8 cellular contexts compared by ENCODE assay signal in the genomic region with DNA sequence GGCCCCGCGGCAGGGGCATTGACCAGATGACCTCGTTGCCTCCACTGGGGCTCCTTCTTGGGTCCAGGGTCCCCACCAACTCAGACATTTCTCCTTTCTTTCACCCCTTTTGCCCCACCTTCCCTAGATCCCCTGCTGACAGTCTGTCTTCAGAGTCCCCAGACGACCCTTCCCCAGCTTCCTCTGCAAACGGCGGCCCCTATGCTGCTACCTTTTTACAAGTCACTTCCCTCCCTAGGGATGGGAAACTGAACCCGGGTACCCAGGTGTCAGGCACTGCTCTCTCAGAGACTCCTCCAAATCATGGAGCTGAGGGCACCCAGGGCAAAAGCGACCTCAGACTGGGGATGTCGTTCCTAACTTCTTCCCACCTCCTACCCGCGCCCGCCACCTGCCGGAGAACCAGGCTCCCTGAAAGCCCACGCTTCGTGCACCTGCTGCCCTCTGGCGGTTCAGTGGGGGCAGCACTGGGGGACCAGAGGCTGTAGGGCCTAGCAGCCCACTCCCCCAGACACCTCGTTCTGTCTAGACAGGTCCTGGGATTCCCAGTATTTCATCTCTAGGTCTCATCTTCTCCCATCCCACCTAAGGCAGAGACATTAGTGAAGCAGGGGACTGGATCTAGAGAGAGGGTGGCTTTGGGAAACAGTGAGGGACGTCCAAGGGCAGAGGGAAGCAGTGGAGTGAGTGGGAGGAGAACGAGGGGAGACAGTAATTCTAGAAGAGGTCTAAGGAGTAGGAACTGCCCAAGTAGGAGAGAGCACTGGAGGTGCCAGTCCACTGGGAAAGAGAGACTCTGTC.
DNase-seq lines count a peak whose midpoint lies in the region; ATAC-seq and TF ChIP-seq lines count a peak whose summit lies in the region.

No MANE protein-coding gene starts in this region.

- H3K27me3 ChIP-seq in WERI-Rb-1 (ENCODE audit: insufficient read depth, low read depth, severe bottlenecking): no peaks in the 10 kb centered on the region

- H3K4me3 ChIP-seq in WERI-Rb-1 (ENCODE audit: low read depth, low read length) (no peak overlapping the region), skin epidermis (peak overlapping the region in 6 of 7 experiments; percentile 1 to 47 (median 22))

- peaks cover 97% of the 10 kb centered on the region for H3K36me3 ChIP-seq in WERI-Rb-1

- ATAC-seq in HG02763 (IDR thresholded peaks at IDR 0.05; ENCODE audit: unreplicated experiment) (peak; percentile 69), HG03025 (IDR thresholded peaks at IDR 0.05; ENCODE audit: low FRiP score, unreplicated experiment) (no peak)

- in situ Hi-C loops in T47D (cut with HindIII; ENCODE audit: low pct_unique_long_range_greater_than_20kb, low sequenced_read_pairs): no loop called here

- TF ChIP-seq CTCF in GM12801 (IDR thresholded peaks at IDR 0.05; ENCODE audit: extremely low read depth, insufficient read length) (peak; percentile 95), WERI-Rb-1 (IDR thresholded peaks at IDR 0.05; ENCODE audit: low read depth, low read length) (peak; percentile 100)

- peak overlapping the region; percentile 50 for H3K27ac ChIP-seq in WERI-Rb-1
- peak overlapping the region in 10 of 21 experiments; percentile 29 to 93 (median 75) for H3K27ac ChIP-seq in skin epidermis

- peak; percentile 29 for DNase-seq in NCI-H2081 treated with DMSO at 0.1 percent for 48 hours (lab: John Stamatoyannopoulos, UW)
- DNase-seq in WERI-Rb-1: peak; percentile 94
- DNase-seq in T47D (ENCODE audit: low read depth in 1 of 2, low spot score in 1 of 2): peak; percentile 92 to 94
- peak; percentile 94 for DNase-seq in iPS-NIHi7 (ENCODE audit: extremely low spot score)

- H3K9me3 ChIP-seq in WERI-Rb-1 (ENCODE audit: severe bottlenecking): no peaks in the 10 kb centered on the region

Comparison
In these comparisons a context has a peak if more than half of its experiments do, and no peak if none do; other contexts are left out.
1. DNase-seq: peak in every context shown above with its lines; median percentile 94 in WERI-Rb-1; 94 in iPS-NIHi7; 93 in T47D; 29 in NCI-H2081 treated with DMSO at 0.1 percent for 48 hours.